In genomic region chr13:70206671-70207070, GRCh38 we compare ENCODE assay signal across 1 cellular context.
TF ChIP-seq lines count a peak whose summit lies in the region.

No MANE protein-coding gene starts in this region.

TF ChIP-seq in HepG2, 621 proteins besides CTCF, POLR2A, EP300 and RAD21 (continued from another document and continues in another):
- TF ChIP-seq GRHL1 (CRISPR knock-in tag; conservative IDR thresholded peaks at IDR 0.05) (no peak), GLMP (CRISPR knock-in tag; IDR thresholded peaks at IDR 0.05; ENCODE audit: borderline replicate concordance) (no peak), ZBTB14 (CRISPR knock-in tag; IDR thresholded peaks at IDR 0.05) (no peak), ZBTB46 (CRISPR knock-in tag; IDR thresholded peaks at IDR 0.05; ENCODE audit: borderline replicate concordance) (no peak), ZFP1 (CRISPR knock-in tag; IDR thresholded peaks at IDR 0.05) (no peak), ZNF292 (CRISPR knock-in tag; IDR thresholded peaks at IDR 0.05; ENCODE audit: borderline replicate concordance, low read depth) (no peak), PBX3 (CRISPR knock-in tag; IDR thresholded peaks at IDR 0.05; ENCODE audit: borderline replicate concordance) (no peak), CREBL2 (CRISPR knock-in tag; IDR thresholded peaks at IDR 0.05; ENCODE audit: borderline replicate concordance) (no peak), HMG20B (CRISPR knock-in tag; conservative IDR thresholded peaks at IDR 0.05) (peak; percentile 89), ZNF564 (CRISPR knock-in tag; IDR thresholded peaks at IDR 0.05) (no peak), CCAR2 (optimal IDR thresholded peaks at IDR 0.05; ENCODE audit: low read depth, low read length) (no peak), MAX (IDR thresholded peaks at IDR 0.05) (no peak), MLXIP (CRISPR knock-in tag; IDR thresholded peaks at IDR 0.05; ENCODE audit: borderline replicate concordance) (no peak), SALL1 (CRISPR knock-in tag; IDR thresholded peaks at IDR 0.05) (no peak), MTA3 (CRISPR knock-in tag; IDR thresholded peaks at IDR 0.05) (no peak), FOXJ3 (CRISPR knock-in tag; IDR thresholded peaks at IDR 0.05; ENCODE audit: borderline replicate concordance) (peak; percentile 52; the same call in 1 of the 2 replicates), NR2F2 (IDR thresholded peaks at IDR 0.05; ENCODE audit: borderline replicate concordance, low read depth) (peak; percentile 94), ZSCAN21 (CRISPR knock-in tag; IDR thresholded peaks at IDR 0.05; ENCODE audit: borderline replicate concordance) (no peak), ZNF503 (CRISPR knock-in tag; IDR thresholded peaks at IDR 0.05) (peak; percentile 73), PITX1 (CRISPR knock-in tag; IDR thresholded peaks at IDR 0.05) (peak; percentile 97), EHMT2 (IDR thresholded peaks at IDR 0.05; ENCODE audit: borderline replicate concordance, low read depth, low read length) (no peak), NCOA2 (CRISPR knock-in tag; IDR thresholded peaks at IDR 0.05) (0 out of 2 replicates have a peak, but pooled peaks have one; percentile 31), NCOR1 (IDR thresholded peaks at IDR 0.05; ENCODE audit: borderline replicate concordance, low read length) (no peak), ZBTB4 (CRISPR knock-in tag; IDR thresholded peaks at IDR 0.05; ENCODE audit: borderline replicate concordance) (no peak), PHB2 (IDR thresholded peaks at IDR 0.05; ENCODE audit: partially characterized antibody) (no peak), MTF2 (CRISPR knock-in tag; IDR thresholded peaks at IDR 0.05; ENCODE audit: borderline replicate concordance) (no peak), MTA1 (CRISPR knock-in tag; IDR thresholded peaks at IDR 0.05; ENCODE audit: borderline replicate concordance) (no peak), FOXP1 (IDR thresholded peaks at IDR 0.05) (no peak), FOXP1 (CRISPR knock-in tag; IDR thresholded peaks at IDR 0.05) (peak; percentile 20; the same call in 1 of the 2 replicates), NFE2L2 (IDR thresholded peaks at IDR 0.05; ENCODE audit: low read length) (no peak), ZNF33B (CRISPR knock-in tag; IDR thresholded peaks at IDR 0.05) (no peak), ZNF891 (CRISPR knock-in tag; IDR thresholded peaks at IDR 0.05) (no peak), ZBTB33 (CRISPR knock-in tag; IDR thresholded peaks at IDR 0.05) (no peak), ZFP36L2 (CRISPR knock-in tag; IDR thresholded peaks at IDR 0.05) (no peak), ONECUT2 (CRISPR knock-in tag; IDR thresholded peaks at IDR 0.05) (no peak), NFATC3 (CRISPR knock-in tag; IDR thresholded peaks at IDR 0.05) (no peak), ZMYM4 (CRISPR knock-in tag; IDR thresholded peaks at IDR 0.05) (no peak), CENPBD1 (CRISPR knock-in tag; IDR thresholded peaks at IDR 0.05; ENCODE audit: borderline replicate concordance, low read depth) (no peak), SOX13 (IDR thresholded peaks at IDR 0.05) (no peak), SOX13 (CRISPR knock-in tag; conservative IDR thresholded peaks at IDR 0.05 in 1 of 2, IDR thresholded peaks at IDR 0.05 in 1 of 2) (peak in 1 of 2 experiments; percentile 50; a peak in 1 of 4 replicates), GATAD2A (CRISPR knock-in tag; IDR thresholded peaks at IDR 0.05) (0 out of 2 replicates have a peak, but pooled peaks have one; percentile 12), MAF1 (CRISPR knock-in tag; IDR thresholded peaks at IDR 0.05; ENCODE audit: borderline replicate concordance) (no peak), ZNF556 (CRISPR knock-in tag; IDR thresholded peaks at IDR 0.05; ENCODE audit: borderline replicate concordance) (no peak), SP1 (IDR thresholded peaks at IDR 0.05) (no peak), SP1 (CRISPR knock-in tag; IDR thresholded peaks at IDR 0.05) (no peak), MLLT10 (CRISPR knock-in tag; IDR thresholded peaks at IDR 0.05) (no peak), POLR2AphosphoS5 (IDR thresholded peaks at IDR 0.05; ENCODE audit: low read depth, low read length) (no peak), BCL6 (CRISPR knock-in tag; IDR thresholded peaks at IDR 0.05) (peak; percentile 69), ZNF256 (CRISPR knock-in tag; conservative IDR thresholded peaks at IDR 0.05) (no peak), ZNF33A (CRISPR knock-in tag; IDR thresholded peaks at IDR 0.05; ENCODE audit: borderline replicate concordance) (no peak)
